In the genomic region with DNA sequence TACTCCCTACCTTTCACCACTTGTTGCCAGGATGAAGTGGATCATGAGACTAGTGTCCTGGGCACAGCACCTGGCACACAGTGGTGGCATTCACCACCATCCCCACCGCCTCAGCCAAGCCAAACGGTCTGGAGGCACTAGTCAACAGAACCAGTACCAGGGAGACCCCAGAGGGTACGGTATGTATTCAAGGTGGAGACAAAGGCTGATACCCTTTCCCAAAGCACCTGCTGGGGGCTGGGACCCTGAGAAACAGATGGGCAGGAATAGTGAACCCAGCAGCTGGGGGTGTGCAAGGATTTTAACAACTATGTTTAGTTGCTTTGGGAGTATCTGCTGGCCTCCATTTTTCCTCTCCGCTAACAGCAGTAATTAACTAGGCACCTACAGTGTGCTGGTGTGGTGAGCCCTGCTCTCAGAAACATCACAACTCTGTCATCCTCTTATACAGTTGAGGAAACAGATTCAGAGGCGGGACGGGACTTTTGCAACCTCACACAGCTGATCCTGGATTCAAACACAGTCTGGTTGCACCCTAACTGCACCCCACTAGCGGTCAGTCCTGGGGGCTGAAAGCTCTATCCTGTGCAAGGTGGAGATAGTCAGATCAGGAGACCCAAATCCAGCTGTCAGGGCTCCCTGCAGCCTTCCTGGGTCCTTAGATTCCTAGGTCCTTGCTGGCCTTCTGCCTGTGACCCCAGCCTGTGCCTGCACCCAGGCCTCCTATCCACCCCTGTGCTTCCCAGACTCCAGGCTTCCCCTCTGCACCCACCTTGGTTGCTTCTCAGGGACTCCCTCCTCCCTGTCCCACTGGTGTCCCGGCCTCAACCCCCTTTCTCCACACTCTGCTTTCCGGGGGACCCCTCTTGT, we compare ENCODE assay signal across 8 cellular contexts. TPM values are rescaled to one million over a fixed set of nuclear protein-coding genes. Genes with fewer than 3 reads are reported as not detected.
DNase-seq lines count a peak whose midpoint lies in the region; ATAC-seq and TF ChIP-seq lines count a peak whose summit lies in the region.

No MANE protein-coding gene starts in this region.

- no peaks in the 10 kb centered on the region for H3K36me3 Mint-ChIP-seq in T-cell

- TF ChIP-seq CTCF in GM12865 (IDR thresholded peaks at IDR 0.05; ENCODE audit: insufficient read depth, low read depth, low read length, missing control alignments): no peak
- no peak for TF ChIP-seq CTCF in fibroblast of lung (conservative IDR thresholded peaks at IDR 0.05 in 1 of 2, IDR thresholded peaks at IDR 0.05 in 1 of 2; ENCODE audit: low read depth in 1 of 2, low read length in 2 of 2)

- H3K27me3 Mint-ChIP-seq in T-cell: no peaks in the 10 kb centered on the region

- H3K4me3 ChIP-seq in GM12865 (ENCODE audit: low read depth, low read length) (peak overlapping the region; percentile 78), fibroblast of lung (replicated peaks in 1 of 4; ENCODE audit: control extremely low read depth in 1 of 4, insufficient read depth in 1 of 4, low read depth in 3 of 4, low read length in 4 of 4) (peak overlapping the region; percentile 58 to 71 (median 63))

- POLR2A ChIA-PET in T-cell (lab: Charles Lee): interaction anchor here in 1 of 2 donors (0.7 kb wide), 1 partner anchor 41 kb away, joined by 3 read pairs; no protein-coding TSS in a partner anchor

- H3K79me2 ChIP-seq in fibroblast of lung (ENCODE audit: control insufficient read depth, insufficient read depth, low read length): no peaks in the 10 kb centered on the region

- no peaks in the 10 kb centered on the region for H3K36me3 ChIP-seq in fibroblast of lung (ENCODE audit: control insufficient read depth, insufficient read depth, low read length)

- CTCF ChIA-PET in T-cell (lab: Charles Lee): interaction anchor here in 1 of 2 donors (2.2 kb wide), 1 partner anchor 41 kb away, joined by 6 read pairs; a partner anchor contains a TSS

- peaks cover 21 to 27% (median 27%) of the 10 kb centered on the region in 3 donors for H3K4me1 Mint-ChIP-seq in T-cell

- H3K27me3 ChIP-seq in fibroblast of lung (ENCODE audit: control insufficient read depth, insufficient read depth, low read length): no peaks in the 10 kb centered on the region

- H3K27ac Mint-ChIP-seq in T-cell: peak overlapping the region in 1 of 2 donors; percentile 25

- H3K9me3 Mint-ChIP-seq in T-cell: no peaks in the 10 kb centered on the region

- ATAC-seq in T-cell (replicated peaks in 1 of 4) (no peak), sciatic nerve (peak; percentile 2), HG03095 (IDR thresholded peaks at IDR 0.05; ENCODE audit: unreplicated experiment) (no peak)

- no peak for DNase-seq in GM12865 (ENCODE audit: low read depth)
- DNase-seq in T-cell: peak in 5 of 34 experiments; percentile 4 to 9 (median 5)
- no peak for DNase-seq in fibroblast of lung (ENCODE audit: low read depth in 2 of 2)
- DNase-seq in sciatic nerve (ENCODE audit: low spot score): no peak
- no peak for DNase-seq in NCI-H345 treated with DMSO at 0.1 percent for 48 hours (lab: John Stamatoyannopoulos, UW; ENCODE audit: unreplicated experiment)
- DNase-seq in HPDE6-E6E7 (ENCODE audit: extremely low spot score): no peak
- DNase-seq in NCI-H2196 treated with DMSO at 0.1 percent for 48 hours (lab: John Stamatoyannopoulos, UW; ENCODE audit: unreplicated experiment): no peak

- no peak overlapping the region for H3K27ac ChIP-seq in fibroblast of lung (ENCODE audit: insufficient read depth, low read length)

- intact Hi-C loops in sciatic nerve (cut with DNase I): no loop called here

- no peak overlapping the region for H2AFZ ChIP-seq in fibroblast of lung (ENCODE audit: low read length)

- H3K9ac ChIP-seq in fibroblast of lung (ENCODE audit: insufficient read depth, low read length): no peak overlapping the region

- H3K4me2 ChIP-seq in fibroblast of lung (ENCODE audit: extremely low read depth, insufficient read depth, low read length): peak overlapping the region; percentile 88

- H4K20me1 ChIP-seq in fibroblast of lung (ENCODE audit: control insufficient read depth, extremely low read depth, insufficient read depth, low read length): no peaks in the 10 kb centered on the region

- H3K4me3 Mint-ChIP-seq in T-cell: peak overlapping the region; percentile 71 to 89 (median 78)

- no peaks in the 10 kb centered on the region for H3K9me3 ChIP-seq in fibroblast of lung (ENCODE audit: control insufficient read depth, insufficient read depth, low read depth, low read length)

- peaks cover 8% of the 10 kb centered on the region for H3K4me1 ChIP-seq in fibroblast of lung (ENCODE audit: control insufficient read depth, extremely low read depth, insufficient read depth, low read length)

RNA-seq across cellular contexts. Expression of a gene that starts 1.2 kb away (rescaled TPM):
- 1 to 10 TPM; 4.4 to 7.8 (median 5.5) TPM for total RNA-seq in T-cell
- 28.8 and 46.6 TPM in 2 replicates for total RNA-seq in fibroblast of lung
- polyA plus RNA-seq in fibroblast of lung: 17.2 and 18.2 TPM in 2 replicates
- polyA plus RNA-seq in fibroblast of lung (2012): 25.6 and 29.4 TPM in 2 replicates
- polyA minus RNA-seq in fibroblast of lung (ENCODE audit: low replicate concordance): 36.6 and 41.3 TPM in 2 replicates
- 47.1 TPM for total RNA-seq in sciatic nerve

RNA-seq across cellular contexts. Expression of a gene that starts 41.1 kb away (rescaled TPM):
- total RNA-seq in T-cell (10 to 100 TPM; 42.1 to 54.3 (median 49.1) TPM), fibroblast of lung (17.5 and 23.8 TPM in 2 replicates), sciatic nerve (27.4 TPM)
- polyA plus RNA-seq in fibroblast of lung: 22.4 and 29.1 TPM in 2 replicates
- 18.1 and 27.3 TPM in 2 replicates for polyA plus RNA-seq in fibroblast of lung (2012)
- polyA minus RNA-seq in fibroblast of lung (ENCODE audit: low replicate concordance): 12.8 and 26.6 TPM in 2 replicates

RNA-seq across cellular contexts. Expression of a gene that starts 47.5 kb away (rescaled TPM):
- total RNA-seq in T-cell (10 to 100 TPM; 25.2 to 34.2 (median 31.0) TPM), fibroblast of lung (5.1 and 7.3 TPM in 2 replicates), sciatic nerve (26.0 TPM)
- 4.8 and 5.6 TPM in 2 replicates for polyA plus RNA-seq in fibroblast of lung
- 3.5 and 4.3 TPM in 2 replicates for polyA plus RNA-seq in fibroblast of lung (2012)
- 13.9 and 16.6 TPM in 2 replicates for polyA minus RNA-seq in fibroblast of lung (ENCODE audit: low replicate concordance)
